ENCODE assay signal across 11 cellular contexts in genomic region chr5:76473676-76474075, GRCh38.
DNase-seq lines count a peak whose midpoint lies in the region; ATAC-seq and TF ChIP-seq lines count a peak whose summit lies in the region.
"Had no signal": no experiment of that assay in that cellular context is flagged by ENCODE, and none has a peak within 500 bp of the region (broad histone marks: within the 10 kb centered on the region; RNA-seq: fewer than 3 reads in every experiment).

No MANE protein-coding gene starts in this region.

- H3K27ac Mint-ChIP-seq in stimulated activated naive CD8-positive, alpha-beta T cell treated with anti-CD3 and anti-CD28 coated beads, Interleukin-15, Interleukin-2, amounts not matched to agents 100 ng/mL and 50 ng/mL, for 24 hours: peak overlapping the region; percentile 87

- no peak overlapping the region for H3K4me3 ChIP-seq in neutrophil (ENCODE audit: low read depth in 1 of 2, low read length in 1 of 2)
- H3K4me3 ChIP-seq: breast epithelium, upper lobe of right lung had no signal

- ATAC-seq in GM21723 (IDR thresholded peaks at IDR 0.05; ENCODE audit: unreplicated experiment) (no peak), GM18498 (IDR thresholded peaks at IDR 0.05; ENCODE audit: unreplicated experiment) (no peak)
- ATAC-seq: upper lobe of right lung had no signal

- no peaks in the 10 kb centered on the region for H3K36me3 ChIP-seq in neutrophil
- H3K36me3 ChIP-seq: breast epithelium, upper lobe of right lung had no signal

- H3K27me3 Mint-ChIP-seq in stimulated activated naive CD8-positive, alpha-beta T cell treated with anti-CD3 and anti-CD28 coated beads, Interleukin-15, Interleukin-2, amounts not matched to agents 100 ng/mL and 50 ng/mL, for 24 hours: no peaks in the 10 kb centered on the region

- TF ChIP-seq CTCF in neutrophil (IDR thresholded peaks at IDR 0.05): no peak

- peak overlapping the region; percentile 37 for H3K27ac ChIP-seq in neutrophil
- H3K27ac ChIP-seq: breast epithelium, upper lobe of right lung had no signal

- H3K27me3 ChIP-seq in neutrophil: no peaks in the 10 kb centered on the region
- H3K27me3 ChIP-seq: breast epithelium, upper lobe of right lung had no signal

- peaks cover 76% of the 10 kb centered on the region for H3K4me1 Mint-ChIP-seq in stimulated activated naive CD8-positive, alpha-beta T cell treated with anti-CD3 and anti-CD28 coated beads, Interleukin-15, Interleukin-2, amounts not matched to agents 100 ng/mL and 50 ng/mL, for 24 hours (ENCODE audit: low read depth)

- peak overlapping the region; percentile 28 for H3K4me3 Mint-ChIP-seq in stimulated activated naive CD8-positive, alpha-beta T cell treated with anti-CD3 and anti-CD28 coated beads, Interleukin-15, Interleukin-2, amounts not matched to agents 100 ng/mL and 50 ng/mL, for 24 hours

- peak; percentile 4 for DNase-seq in NOMO-1 treated with DMSO at 0.1 percent for 48 hours (lab: John Stamatoyannopoulos, UW; ENCODE audit: unreplicated experiment)
- no peak for DNase-seq in NOMO-1 treated with dmso at 0.1 percent for 144 hours (lab: John Stamatoyannopoulos, UW; ENCODE audit: unreplicated experiment)
- DNase-seq in activated T-cell treated with anti-CD3 and anti-CD28 coated beads for 4 hours: peak; percentile 51
- DNase-seq in hepatic stellate cell (ENCODE audit: low spot score): no peak
- DNase-seq: glutamatergic neuron, upper lobe of right lung had no signal

- H3K9me3 ChIP-seq in neutrophil: no peaks in the 10 kb centered on the region
- H3K9me3 ChIP-seq: breast epithelium, upper lobe of right lung had no signal

- H3K9me3 Mint-ChIP-seq in stimulated activated naive CD8-positive, alpha-beta T cell treated with anti-CD3 and anti-CD28 coated beads, Interleukin-15, Interleukin-2, amounts not matched to agents 100 ng/mL and 50 ng/mL, for 24 hours: peaks cover 7% of the 10 kb centered on the region

- peaks cover 25% of the 10 kb centered on the region for H3K36me3 Mint-ChIP-seq in stimulated activated naive CD8-positive, alpha-beta T cell treated with anti-CD3 and anti-CD28 coated beads, Interleukin-15, Interleukin-2, amounts not matched to agents 100 ng/mL and 50 ng/mL, for 24 hours (ENCODE audit: low read depth)

- H3K4me1 ChIP-seq in neutrophil (ENCODE audit: control insufficient read depth in 1 of 2, insufficient read depth in 1 of 2, low read depth in 1 of 2, low read length in 1 of 2): peaks cover 15 to 24% of the 10 kb centered on the region in 2 experiments
- H3K4me1 ChIP-seq: breast epithelium, upper lobe of right lung had no signal

Comparison
In these comparisons a context has a peak if more than half of its experiments do, and no peak if none do; other contexts are left out.
1. DNase-seq: peak in NOMO-1 treated with DMSO at 0.1 percent for 48 hours (single experiment) and activated T-cell treated with anti-CD3 and anti-CD28 coated beads for 4 hours (single experiment); none in NOMO-1 treated with dmso at 0.1 percent for 144 hours (single experiment) and hepatic stellate cell (single experiment).